In genomic region chr3:50365842-50366220, GRCh38 we compare ENCODE assay signal across 7 cellular contexts. TPM values are rescaled to one million over a fixed set of nuclear protein-coding genes. Genes with fewer than 3 reads are reported as not detected.
DNase-seq lines count a peak whose midpoint lies in the region; ATAC-seq and TF ChIP-seq lines count a peak whose summit lies in the region.
"Had no signal": no experiment of that assay in that cellular context is flagged by ENCODE, and none has a peak within 500 bp of the region (broad histone marks: within the 10 kb centered on the region; RNA-seq: fewer than 3 reads in every experiment).

No MANE protein-coding gene starts in this region.

- no peak for DNase-seq in CD4-positive, alpha-beta memory T cell
- no peak for DNase-seq in WTC11 (ENCODE audit: low spot score)
- DNase-seq in memory B cell (ENCODE audit: low spot score in 2 of 2): no peak
- DNase-seq in pons (ENCODE audit: low spot score): no peak
- DNase-seq in epidermal melanocyte (ENCODE audit: insufficient read length, low spot score): no peak
- DNase-seq in BE2C: no peak
- DNase-seq: DMS79 treated with DMSO at 0.1 percent for 48 hours had no signal

- peak overlapping the region; percentile 87 for H3K27ac ChIP-seq in CD4-positive, alpha-beta memory T cell (ENCODE audit: low read depth, low read length)

- H3K4me1 Mint-ChIP-seq in CD4-positive, alpha-beta memory T cell: peaks cover 4 to 35% (median 18%) of the 10 kb centered on the region in 4 donors
- peaks cover 8% of the 10 kb centered on the region for H3K4me1 Mint-ChIP-seq in WTC11
- peaks cover 18% of the 10 kb centered on the region for H3K4me1 Mint-ChIP-seq in memory B cell

- H3K27me3 ChIP-seq in CD4-positive, alpha-beta memory T cell (ENCODE audit: insufficient read depth, low read length): no peaks in the 10 kb centered on the region
- H3K27me3 ChIP-seq in BE2C: no peaks in the 10 kb centered on the region

- H3K4me3 Mint-ChIP-seq in CD4-positive, alpha-beta memory T cell: peak overlapping the region; percentile 86 to 94 (median 90)
- H3K4me3 Mint-ChIP-seq in WTC11 (peak overlapping the region; percentile 76), memory B cell (peak overlapping the region; percentile 88)

- H3K9me3 Mint-ChIP-seq in CD4-positive, alpha-beta memory T cell: no peaks in the 10 kb centered on the region
- no peaks in the 10 kb centered on the region for H3K9me3 Mint-ChIP-seq in WTC11
- H3K9me3 Mint-ChIP-seq in memory B cell: no peaks in the 10 kb centered on the region

- no peaks in the 10 kb centered on the region for H3K36me3 ChIP-seq in CD4-positive, alpha-beta memory T cell (ENCODE audit: insufficient read depth, low read length)
- H3K36me3 ChIP-seq in BE2C: peaks cover 4% of the 10 kb centered on the region; the same call in 1 of the 2 replicates

- ATAC-seq in WTC11 (no peak), memory B cell (ENCODE audit: low read depth) (no peak)

- TF ChIP-seq CTCF in WTC11 (IDR thresholded peaks at IDR 0.05): no peak
- TF ChIP-seq CTCF in BE2C (IDR thresholded peaks at IDR 0.05; ENCODE audit: low read depth, low read length): no peak

- peaks cover 0 to 1% of the 10 kb centered on the region in 2 donors for H3K27me3 Mint-ChIP-seq in CD4-positive, alpha-beta memory T cell
- H3K27me3 Mint-ChIP-seq in WTC11 (ENCODE audit: low read depth): peaks cover 27% of the 10 kb centered on the region
- H3K27me3 Mint-ChIP-seq in memory B cell: peaks cover 4% of the 10 kb centered on the region

- no peaks in the 10 kb centered on the region for H3K36me3 Mint-ChIP-seq in CD4-positive, alpha-beta memory T cell
- H3K36me3 Mint-ChIP-seq in WTC11 (no peaks in the 10 kb centered on the region), memory B cell (no peaks in the 10 kb centered on the region)

- CTCF ChIA-PET in CD4-positive, alpha-beta memory T cell (lab: Charles Lee; ENCODE audit: partially characterized antibody): interaction anchor here (0.9 to 1.8 kb wide), 6 partner anchors 16 to 182 kb away, joined by 3 to 13 read pairs (median 4); partner anchors contain the start of genes CYB561D2, NPRL2 and ZMYND10
- CTCF ChIA-PET in WTC11 (lab: Charles Lee): interaction anchor here (1.0 to 2.1 kb wide), 10 partner anchors 9 to 246 kb away, joined by 3 to 15 read pairs (median 6); partner anchors contain the start of genes CISH, CYB561D2, HEMK1 and NPRL2

- H3K4me3 ChIP-seq in CD4-positive, alpha-beta memory T cell (ENCODE audit: low read length in 2 of 2): peak overlapping the region; percentile 73 to 100
- H3K4me3 ChIP-seq in BE2C (ENCODE audit: low read depth, low read length): no peak overlapping the region

- H3K9me3 ChIP-seq in CD4-positive, alpha-beta memory T cell (ENCODE audit: control insufficient read depth in 1 of 2, low read length in 2 of 2): no peaks in the 10 kb centered on the region
- H3K9me3 ChIP-seq in BE2C: no peaks in the 10 kb centered on the region

- H3K27ac Mint-ChIP-seq in CD4-positive, alpha-beta memory T cell: peak overlapping the region; percentile 91 to 97 (median 95)
- H3K27ac Mint-ChIP-seq in WTC11: peak overlapping the region; percentile 74; the same call in 1 of the 2 replicates
- peak overlapping the region; percentile 91 for H3K27ac Mint-ChIP-seq in memory B cell

- intact Hi-C loops in CD4-positive, alpha-beta memory T cell (cut with micrococcal nuclease): loop anchor here (2.0 to 5.0 kb wide), 4 partner anchors 15 to 246 kb away; partner anchors contain the start of genes C3orf18, CISH, CYB561D2 and HEMK1

- peaks cover 30% of the 10 kb centered on the region for H3K4me1 ChIP-seq in CD4-positive, alpha-beta memory T cell (ENCODE audit: insufficient read depth, low read length)
- peaks cover 5% of the 10 kb centered on the region for H3K4me1 ChIP-seq in BE2C

- POLR2A ChIA-PET in CD4-positive, alpha-beta memory T cell (lab: Charles Lee; ENCODE audit: partially characterized antibody): interaction anchor here (0.8 to 11.5 kb wide), 15 partner anchors 9 to 251 kb away, joined by 3 to 153 read pairs (median 5); partner anchors contain the start of genes C3orf18, CISH, CYB561D2 and HEMK1
- POLR2A ChIA-PET in WTC11 (lab: Charles Lee): interaction anchor here (0.5 to 0.9 kb wide), 2 partner anchors 29 to 157 kb away, joined by 3 to 5 read pairs; no protein-coding TSS in a partner anchor

TF ChIP-seq in WTC11, 78 proteins besides CTCF, POLR2A, EP300 and RAD21 (continues in another document):
- no peak for TF ChIP-seq ZSCAN18 (CRISPR knock-in tag; IDR thresholded peaks at IDR 0.05)
- TF ChIP-seq ELF4 (CRISPR knock-in tag; IDR thresholded peaks at IDR 0.05; ENCODE audit: low read depth): no peak
- TF ChIP-seq, protein P1, sequence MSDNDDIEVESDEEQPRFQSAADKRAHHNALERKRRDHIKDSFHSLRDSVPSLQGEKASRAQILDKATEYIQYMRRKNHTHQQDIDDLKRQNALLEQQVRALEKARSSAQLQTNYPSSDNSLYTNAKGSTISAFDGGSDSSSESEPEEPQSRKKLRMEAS (CRISPR knock-in tag; IDR thresholded peaks at IDR 0.05): no peak
- TF ChIP-seq TCF7 (CRISPR knock-in tag; IDR thresholded peaks at IDR 0.05; ENCODE audit: low read depth): no peak
- no peak for TF ChIP-seq TEAD4 (CRISPR knock-in tag; IDR thresholded peaks at IDR 0.05)
- TF ChIP-seq ZMAT4 (CRISPR knock-in tag; IDR thresholded peaks at IDR 0.05): no peak
- no peak for TF ChIP-seq ESRRA (CRISPR knock-in tag; IDR thresholded peaks at IDR 0.05; ENCODE audit: borderline replicate concordance)
- TF ChIP-seq OVOL2 (CRISPR knock-in tag; IDR thresholded peaks at IDR 0.05; ENCODE audit: borderline replicate concordance): no peak
- no peak for TF ChIP-seq PREB (CRISPR knock-in tag; IDR thresholded peaks at IDR 0.05; ENCODE audit: borderline replicate concordance)
- TF ChIP-seq E2F4 (CRISPR knock-in tag; IDR thresholded peaks at IDR 0.05; ENCODE audit: borderline replicate concordance, low read depth): no peak
- TF ChIP-seq NR1H2 (CRISPR knock-in tag; IDR thresholded peaks at IDR 0.05): no peak
- no peak for TF ChIP-seq ETV6 (CRISPR knock-in tag; IDR thresholded peaks at IDR 0.05)

RNA-seq across cellular contexts. Expression of gene TMEM115, which starts 6.5 kb away (rescaled TPM):
- 10 to 100 TPM; 31.1 to 34.6 TPM for total RNA-seq in CD4-positive, alpha-beta memory T cell
- polyA plus RNA-seq in CD4-positive, alpha-beta memory T cell: 10 to 100 TPM; 28.6 to 38.4 TPM
- 26.7 to 30.0 TPM (median 28.4 TPM) in 3 replicates for total RNA-seq in WTC11 (2021)
- 60.3 TPM for polyA plus RNA-seq in BE2C (2012; ENCODE audit: insufficient read depth, insufficient read length, low read depth)

RNA-seq across cellular contexts. Expression of gene CYB561D2, which starts 15.2 kb away (rescaled TPM):
- 10 to 100 TPM; 39.6 to 40.0 TPM for total RNA-seq in CD4-positive, alpha-beta memory T cell
- 10 to 100 TPM; 66.2 to 68.3 TPM for polyA plus RNA-seq in CD4-positive, alpha-beta memory T cell
- 9.8 to 12.0 TPM (median 11.3 TPM) in 3 replicates for total RNA-seq in WTC11 (2021)
- polyA plus RNA-seq in BE2C (2012; ENCODE audit: insufficient read depth, insufficient read length, low read depth): 56.7 TPM

RNA-seq across cellular contexts. Expression of gene NPRL2, which starts 15.3 kb away (rescaled TPM):
- total RNA-seq in CD4-positive, alpha-beta memory T cell: 10 to 100 TPM; 50.0 to 53.0 TPM
- polyA plus RNA-seq in CD4-positive, alpha-beta memory T cell: 10 to 100 TPM; 39.6 to 41.9 TPM
- total RNA-seq in WTC11 (2021): 20.6 to 26.6 TPM (median 23.9 TPM) in 3 replicates
- polyA plus RNA-seq in BE2C (2012; ENCODE audit: insufficient read depth, insufficient read length, low read depth): 82.1 TPM

RNA-seq across cellular contexts. Expression of gene ZMYND10, which starts 20.3 kb away (rescaled TPM):
- 1 to 10 TPM; 3.7 to 4.2 TPM for total RNA-seq in CD4-positive, alpha-beta memory T cell
- polyA plus RNA-seq in CD4-positive, alpha-beta memory T cell: not detected
- 0.46 to 0.80 TPM (median 0.74 TPM) in 3 replicates for total RNA-seq in WTC11 (2021)
- 2.0 TPM for polyA plus RNA-seq in BE2C (2012; ENCODE audit: insufficient read depth, insufficient read length, low read depth)

RNA-seq across cellular contexts. Expression of gene RASSF1, which starts 25.2 kb away (rescaled TPM):
- 10 to 100 TPM; 81.9 to 86.9 TPM for total RNA-seq in CD4-positive, alpha-beta memory T cell
- 10 to 100 TPM; 37.5 to 62.3 TPM for polyA plus RNA-seq in CD4-positive, alpha-beta memory T cell
- 13.2 to 14.5 TPM (median 14.5 TPM) in 3 replicates for total RNA-seq in WTC11 (2021)
- polyA plus RNA-seq in BE2C (2012; ENCODE audit: insufficient read depth, insufficient read length, low read depth): 36.7 TPM
